23 cellular contexts compared by ENCODE assay signal in the genomic region with DNA sequence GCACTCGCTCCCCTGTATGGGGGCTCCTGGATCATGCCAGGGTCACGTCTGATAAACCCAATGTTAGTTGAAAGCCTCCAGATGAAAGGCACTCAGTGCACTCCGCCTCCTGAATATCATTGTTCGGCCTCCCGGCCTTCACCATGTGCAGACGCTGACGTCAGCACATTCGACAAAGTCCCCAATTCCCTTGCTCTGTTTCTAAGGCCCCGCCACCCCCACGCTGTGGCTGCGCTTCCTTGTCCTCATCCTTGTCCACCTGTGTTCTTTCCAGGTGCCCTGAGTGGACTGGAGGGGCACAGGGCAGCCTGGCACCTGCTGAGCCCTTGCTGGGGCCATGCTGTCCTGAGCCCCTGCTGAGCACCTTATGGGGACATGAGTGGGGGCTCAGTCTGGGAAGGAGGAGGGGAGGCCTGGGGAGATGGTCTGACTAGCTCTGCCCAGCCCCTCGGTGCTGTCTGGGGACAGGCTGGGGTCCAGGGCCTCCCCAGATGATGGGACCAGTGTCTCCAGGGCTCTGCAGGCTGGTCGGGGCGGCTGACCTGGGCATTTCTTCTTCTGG. TPM values are rescaled to one million over a fixed set of nuclear protein-coding genes. Genes with fewer than 3 reads are reported as not detected.
DNase-seq lines count a peak whose midpoint lies in the region; ATAC-seq, FAIRE-seq and TF ChIP-seq lines count a peak whose summit lies in the region.
"Had no signal": no experiment of that assay in that cellular context is flagged by ENCODE, and none has a peak within 500 bp of the region (broad histone marks: within the 10 kb centered on the region; RNA-seq: fewer than 3 reads in every experiment).

No MANE protein-coding gene starts in this region.

- H3K9me3 Mint-ChIP-seq in type B pancreatic cell: peaks cover 9% of the 10 kb centered on the region

- H3K9me1 ChIP-seq in K562 (ENCODE audit: control insufficient read depth, insufficient read depth, low read length): no peaks in the 10 kb centered on the region

- peaks cover 22% of the 10 kb centered on the region for H3K4me1 Mint-ChIP-seq in type B pancreatic cell (ENCODE audit: unreplicated experiment)

- H3K4me3 ChIP-seq in left ventricle myocardium inferior (no peak overlapping the region), K562 (no peak overlapping the region), mucosa of descending colon (no peak overlapping the region)

- no peaks in the 10 kb centered on the region for H3K4me1 ChIP-seq in left ventricle myocardium inferior
- peaks cover 0 to 17% of the 10 kb centered on the region in 2 experiments; a peak in 2 of 5 replicates for H3K4me1 ChIP-seq in K562 (replicated peaks in 1 of 2; ENCODE audit: control insufficient read depth in 2 of 2, insufficient read depth in 2 of 2, low read length in 2 of 2)
- H3K4me1 ChIP-seq in mucosa of descending colon (ENCODE audit: low read depth): no peaks in the 10 kb centered on the region

- in situ Hi-C loops in K562 (cut with MboI): loop anchor here (10.0 kb wide), 1 partner anchor 192 kb away; no protein-coding TSS in a partner anchor

- TF ChIP-seq EP300 in K562 (IDR thresholded peaks at IDR 0.05; ENCODE audit: low read length): no peak

- no peak for TF ChIP-seq POLR2A in K562 (conservative IDR thresholded peaks at IDR 0.05)

- POLR2A ChIA-PET in K562 (lab: Yijun Ruan, JAX): no interaction called here

- no peaks in the 10 kb centered on the region for H3K36me3 ChIP-seq in left ventricle myocardium inferior
- H3K36me3 ChIP-seq in K562 (ENCODE audit: control insufficient read depth, insufficient read depth, low read length): no peaks in the 10 kb centered on the region
- H3K36me3 ChIP-seq in mucosa of descending colon (ENCODE audit: low read depth): no peaks in the 10 kb centered on the region

- H3K36me3 Mint-ChIP-seq in type B pancreatic cell: no peaks in the 10 kb centered on the region

- H3K27ac ChIP-seq in left ventricle myocardium inferior (replicated peaks) (no peak overlapping the region), K562 (ENCODE audit: extremely low read depth, low read depth, low read length) (no peak overlapping the region)

- H2AFZ ChIP-seq in K562 (ENCODE audit: low read depth, low read length): no peak overlapping the region

- 0% methylated on average over 14 of the region's 14 CpGs for WGBS in K562 (ENCODE audit: insufficient coverage, low coverage, missing lambda C conversion rate)

- H3K9me3 ChIP-seq in left ventricle myocardium inferior (replicated peaks) (peaks cover 30% of the 10 kb centered on the region), K562 (replicated peaks; ENCODE audit: control insufficient read depth, insufficient read depth, low read depth, low read length) (0 out of 2 replicates have a peak, but pooled peaks cover 3% of the 10 kb centered on the region), mucosa of descending colon (no peaks in the 10 kb centered on the region)

- no peak overlapping the region for H3K4me2 ChIP-seq in K562 (ENCODE audit: insufficient read depth, low read length)

- H3K4me3 Mint-ChIP-seq in type B pancreatic cell: peak overlapping the region; percentile 35
- H3K4me3 Mint-ChIP-seq: CD4-positive, alpha-beta memory T cell; HFFc6 had no signal

- BruUV-seq in K562 (replicated peaks; lab: Mats Ljungman, UMichigan): no TSS peak

- intact Hi-C loops in left ventricle myocardium inferior (cut with micrococcal nuclease): no loop called here
- intact Hi-C loops in cardiac septum (cut with DNase I): no loop called here
- intact Hi-C loops in K562 (cut with micrococcal nuclease): no loop called here
- intact Hi-C loops in mucosa of descending colon (cut with DNase I, micrococcal nuclease): no loop called here

- DNase-seq in left ventricle myocardium inferior (peak; percentile 5), cardiac septum (ENCODE audit: low spot score) (no peak), K562 (ENCODE audit: extremely low read depth in 1 of 4, low spot score in 3 of 4) (no peak), mucosa of descending colon (peak in 2 of 3 donors; percentile 0 to 13), type B pancreatic cell (ENCODE audit: extremely low spot score, unreplicated experiment) (no peak), NCI-H774 (lab: John Stamatoyannopoulos, UW) (no peak), NCI-H2081 (lab: John Stamatoyannopoulos, UW) (no peak), NK-92 (lab: John Stamatoyannopoulos, UW; ENCODE audit: unreplicated experiment) (no peak)
- DNase-seq: Calu3, HFFc6, Kasumi-1, NCI-H1092 treated with DMSO at 0.1 percent for 48 hours, NCI-H146, NCI-H510A, NCI-H748 treated with DMSO at 0.1 percent for 48 hours, OCI-M1, SHP77 treated with DMSO at 0.1 percent for 48 hours had no signal

- H3K27me3 Mint-ChIP-seq in type B pancreatic cell: peaks cover 49% of the 10 kb centered on the region

- H3K9ac ChIP-seq in K562 (ENCODE audit: insufficient read depth in 1 of 2, low read depth in 2 of 2, low read length in 2 of 2): no peak overlapping the region

- H4K20me1 ChIP-seq in K562 (replicated peaks; ENCODE audit: control insufficient read depth, insufficient read depth, low read length): no peaks in the 10 kb centered on the region; the same call in none of the 2 replicates

- no peak for FAIRE-seq in K562 (lab: Jason Lieb, UNC)
- FAIRE-seq: H54 had no signal

- peak; percentile 33; the same call in 1 of the 3 replicates for ATAC-seq in K562
- no peak for ATAC-seq in mucosa of descending colon
- ATAC-seq: SK-N-SH treated with all-trans-retinoic acid at 6 μM for 48 hours had no signal

- no peak overlapping the region for H3K27ac Mint-ChIP-seq in type B pancreatic cell
- H3K27ac Mint-ChIP-seq: CD4-positive, alpha-beta memory T cell; HFFc6 had no signal

- TF ChIP-seq RAD21 in K562 (CRISPR knock-in tag; conservative IDR thresholded peaks at IDR 0.05 in 1 of 2, IDR thresholded peaks at IDR 0.05 in 1 of 2): no peak

- no peaks in the 10 kb centered on the region for H3K79me2 ChIP-seq in K562 (ENCODE audit: control insufficient read depth, insufficient read depth, low read length)

- TF ChIP-seq CTCF in left ventricle myocardium inferior (IDR thresholded peaks at IDR 0.05; ENCODE audit: borderline replicate concordance) (no peak), K562 (IDR thresholded peaks at IDR 0.05 in 2 of 3, conservative IDR thresholded peaks at IDR 0.05 in 1 of 3; ENCODE audit: insufficient read depth in 2 of 3, low read depth in 1 of 3, low read length in 3 of 3) (no peak), mucosa of descending colon (IDR thresholded peaks at IDR 0.05) (no peak), type B pancreatic cell (conservative IDR thresholded peaks at IDR 0.05) (no peak)

- CTCF ChIA-PET in K562 (lab: Yijun Ruan, JAX; ENCODE audit: low intra/inter-chr PET ratio): no interaction called here

- H3K27me3 ChIP-seq in left ventricle myocardium inferior (ENCODE audit: low read depth) (peaks cover 98% of the 10 kb centered on the region), K562 (ENCODE audit: control insufficient read depth in 2 of 2, insufficient read depth in 2 of 2, low read length in 2 of 2) (peaks cover 67 to 78% of the 10 kb centered on the region in 2 experiments)

TF ChIP-seq in K562, 482 proteins besides CTCF, POLR2A, EP300 and RAD21:
- TF ChIP-seq CBFA2T2 (conservative IDR thresholded peaks at IDR 0.05) (no peak), CREM (IDR thresholded peaks at IDR 0.05; ENCODE audit: low read depth) (0 out of 2 replicates have a peak, but pooled peaks have one; percentile 12), ZNF316 (IDR thresholded peaks at IDR 0.05) (peak; percentile 95), ZNF717 (CRISPR knock-in tag; IDR thresholded peaks at IDR 0.05) (no peak), MAFG (tag; conservative IDR thresholded peaks at IDR 0.05) (peak; percentile 87), C11orf30 (IDR thresholded peaks at IDR 0.05; ENCODE audit: low read depth) (peak; percentile 88), TCF15 (CRISPR knock-in tag; IDR thresholded peaks at IDR 0.05) (no peak), MAFK (IDR thresholded peaks at IDR 0.05; ENCODE audit: low read length) (peak; percentile 95), TEAD4 (IDR thresholded peaks at IDR 0.05; ENCODE audit: low read length) (no peak), TEAD4 (CRISPR knock-in tag; IDR thresholded peaks at IDR 0.05; ENCODE audit: borderline replicate concordance) (no peak), MAFF (IDR thresholded peaks at IDR 0.05; ENCODE audit: low read length) (peak; percentile 91)

RNA-seq across cellular contexts. Expression of gene BHLHE23, which starts 9.8 kb away (rescaled TPM):
- total RNA-seq in left ventricle myocardium inferior (not detected), cardiac septum (not detected), K562 (2014; rRNA removed) (not detected in 2 replicates), K562 (2014; rRNA removed; fragmentation: Illumina TruSeq; extraction: Trizol) (not detected in 2 replicates), K562 (2015; rRNA removed; fragmentation: Illumina TruSeq; extraction: Trizol) (not detected in 2 replicates), K562 (2021) (not detected in 2 replicates), mucosa of descending colon (not detected), type B pancreatic cell (ENCODE audit: low replicate concordance) (not detected in 2 replicates)
- total RNA-seq in K562 (2011; cell fraction: chromatin; rRNA removed; ENCODE audit: low replicate concordance): not detected in 2 replicates
- not detected in 2 replicates for total RNA-seq in K562 (2011; cell fraction: nucleolus; rRNA removed)
- total RNA-seq in K562 (2011; cell fraction: nucleoplasm; rRNA removed): not detected in 2 replicates
- polyA plus RNA-seq in K562 (2011; rRNA removed) (not detected in 2 replicates), K562 (2014; fragmentation: Illumina TruSeq; extraction: Trizol) (not detected in 2 replicates), K562 (2014; fragmentation: Nextera tagmentation; extraction: Ambion mirVana) (not detected), K562 (2014; rRNA removed) (not detected in 2 replicates)
- polyA plus RNA-seq in K562 (2011; cell fraction: cytosol; rRNA removed): not detected in 2 replicates
- polyA plus RNA-seq in K562 (2011; cell fraction: nucleus; rRNA removed): not detected in 2 replicates
- not detected in 2 replicates for polyA plus RNA-seq in K562 (2012)
- not detected in 2 replicates for polyA minus RNA-seq in K562 (2011; rRNA and poly(A)+ RNA removed)
- polyA minus RNA-seq in K562 (2011; cell fraction: cytosol; rRNA and poly(A)+ RNA removed): not detected in 2 replicates
- polyA minus RNA-seq in K562 (2011; cell fraction: nucleus; rRNA and poly(A)+ RNA removed): not detected in 2 replicates
- total RNA-seq: A172; Calu3; CD4-positive, alpha-beta memory T cell; HFFc6; HT-29 had no signal
- polyA plus RNA-seq: BJ; CD4-positive, alpha-beta memory T cell had no signal

Comparison
In these comparisons a context has a peak if more than half of its experiments do, and no peak if none do; other contexts are left out.
1. DNase-seq: peak in left ventricle myocardium inferior (single experiment) and mucosa of descending colon (2 of 3); none in cardiac septum (single experiment), K562 (0 of 4), type B pancreatic cell (single experiment), NCI-H774 (single experiment), NCI-H2081 (0 of 2) and NK-92 (single experiment).